Comparison of ENCODE assay signal across 8 cellular contexts in genomic region chr9:36143242-36143641, GRCh38. TPM values are rescaled to one million over a fixed set of nuclear protein-coding genes. Genes with fewer than 3 reads are reported as not detected.
DNase-seq lines count a peak whose midpoint lies in the region; ATAC-seq and TF ChIP-seq lines count a peak whose summit lies in the region.

No MANE protein-coding gene starts in this region.

- TF ChIP-seq POLR2A in breast epithelium (IDR thresholded peaks at IDR 0.05) = no peak

- H3K36me3 ChIP-seq in breast epithelium = no peaks in the 10 kb centered on the region
- H3K36me3 ChIP-seq in urinary bladder (ENCODE audit: insufficient read depth) = no peaks in the 10 kb centered on the region

- H3K27me3 ChIP-seq in breast epithelium = no peaks in the 10 kb centered on the region
- H3K27me3 ChIP-seq in dorsolateral prefrontal cortex = no peaks in the 10 kb centered on the region

- WGBS in urinary bladder = 72% methylated on average over 13 of the region's 13 CpGs

- H3K27ac ChIP-seq in breast epithelium (peak overlapping the region; percentile 68 to 88), dorsolateral prefrontal cortex (peak overlapping the region in 53 of 59 donors; percentile 31 to 86 (median 73)), urinary bladder (ENCODE audit: low read depth) (peak overlapping the region; percentile 34)

- H3K27ac Mint-ChIP-seq in MCF 10A (ENCODE audit: low read depth, unreplicated experiment) (no peak overlapping the region), natural killer cell (peak overlapping the region; percentile 93 to 100)

- POLR2A ChIA-PET in MCF 10A (lab: Yijun Ruan, JAX) = interaction anchor here (0.6 kb wide), 2 partner anchors 55 to 529 kb away, joined by 3 read pairs; no protein-coding TSS in a partner anchor

- no peak overlapping the region for H3K4me3 Mint-ChIP-seq in MCF 10A (ENCODE audit: unreplicated experiment)
- peak overlapping the region; percentile 96 for H3K4me3 Mint-ChIP-seq in natural killer cell

- ATAC-seq in natural killer cell = no peak

- CTCF ChIA-PET in MCF 10A (lab: Yijun Ruan, JAX) = interaction anchor here (0.6 to 2.1 kb wide), 6 partner anchors 10 to 232 kb away, joined by 3 to 5 read pairs (median 3); no protein-coding TSS in a partner anchor

- H3K27me3 Mint-ChIP-seq in MCF 10A (ENCODE audit: insufficient read depth, unreplicated experiment) = peaks cover 35% of the 10 kb centered on the region
- no peaks in the 10 kb centered on the region for H3K27me3 Mint-ChIP-seq in natural killer cell (ENCODE audit: low read depth in 2 of 2)

- in situ Hi-C loops in GM13976 (cut with MboI; ENCODE audit: low sequenced_read_pairs, unreplicated experiment) = no loop called here

- no peaks in the 10 kb centered on the region for H3K9me3 ChIP-seq in breast epithelium

- no TSS peak for BruUV-seq in MCF 10A (replicated peaks; lab: Mats Ljungman, UMichigan)

- H3K4me3 ChIP-seq in breast epithelium = peak overlapping the region in 2 of 3 donors; percentile 3 to 49
- H3K4me3 ChIP-seq in dorsolateral prefrontal cortex = peak overlapping the region in 15 of 59 donors; percentile 3 to 43 (median 19)
- no peak overlapping the region for H3K4me3 ChIP-seq in urinary bladder (ENCODE audit: low read depth, low read length)

- DNase-seq in breast epithelium (ENCODE audit: low spot score in 2 of 2) (no peak), MCF 10A (ENCODE audit: unreplicated experiment) (no peak), dorsolateral prefrontal cortex (peak in 2 of 10 donors; percentile 13 to 32), natural killer cell (no peak), NCI-H1436 (lab: John Stamatoyannopoulos, UW) (no peak), GM13976 (ENCODE audit: low spot score) (no peak), NCI-H748 (lab: John Stamatoyannopoulos, UW; ENCODE audit: unreplicated experiment) (no peak)

- TF ChIP-seq CTCF in breast epithelium (IDR thresholded peaks at IDR 0.05) = no peak
- TF ChIP-seq CTCF in MCF 10A (IDR thresholded peaks at IDR 0.05; ENCODE audit: unreplicated experiment) = no peak
- no peak for TF ChIP-seq CTCF in dorsolateral prefrontal cortex (IDR thresholded peaks at IDR 0.05 in 54 of 56, conservative IDR thresholded peaks at IDR 0.05 in 2 of 56; ENCODE audit: low read depth in 1 of 56, partially characterized antibody in 56 of 56)
- TF ChIP-seq CTCF in natural killer cell (IDR thresholded peaks at IDR 0.05) = no peak
- TF ChIP-seq CTCF in GM13976 (IDR thresholded peaks at IDR 0.05; ENCODE audit: borderline replicate concordance, control extremely low read depth, extremely low read depth, insufficient read depth, missing control alignments) = no peak

- H3K36me3 Mint-ChIP-seq in MCF 10A (ENCODE audit: insufficient read depth, unreplicated experiment) = no peaks in the 10 kb centered on the region
- H3K36me3 Mint-ChIP-seq in natural killer cell = no peaks in the 10 kb centered on the region

- H3K9me3 Mint-ChIP-seq in MCF 10A (ENCODE audit: unreplicated experiment) (peaks cover 11% of the 10 kb centered on the region), natural killer cell (peaks cover 4 to 9% of the 10 kb centered on the region in 2 donors)

- peaks cover 4% of the 10 kb centered on the region for H3K4me1 Mint-ChIP-seq in MCF 10A (ENCODE audit: insufficient read depth, unreplicated experiment)
- H3K4me1 Mint-ChIP-seq in natural killer cell = peaks cover 94 to 98% of the 10 kb centered on the region in 2 donors

- H3K4me1 ChIP-seq in breast epithelium (peaks cover 0 to 17% of the 10 kb centered on the region in 2 donors), urinary bladder (ENCODE audit: insufficient read depth) (no peaks in the 10 kb centered on the region)

- intact Hi-C loops in breast epithelium (cut with DNase I; ENCODE audit: low total_unique reads) = no loop called here
- intact Hi-C loops in MCF 10A (cut with micrococcal nuclease) = no loop called here
- intact Hi-C loops in dorsolateral prefrontal cortex (cut with DNase I) = no loop called here
- intact Hi-C loops in natural killer cell (cut with micrococcal nuclease) = loop anchor here (1.0 to 10.0 kb wide), 2 partner anchors 8 to 328 kb away; partner anchors contain the start of genes HINT2 and SPAG8

RNA-seq across cellular contexts. Expression of gene GLIPR2, which starts 6.7 kb away (rescaled TPM):
- 10 to 100 TPM; 16.5 to 57.4 (median 26.9) TPM for total RNA-seq in breast epithelium
- 0.96 and 3.1 TPM in 2 replicates for total RNA-seq in MCF 10A (2022)
- total RNA-seq in dorsolateral prefrontal cortex = 10 to 100 TPM in 75 of 120 experiments, 1 to 10 TPM in 45; 4.1 to 41.0 (median 11.6) TPM
- total RNA-seq in natural killer cell = 100 to 1,000 TPM; 124 to 135 (median 125) TPM
- 54.9 TPM for total RNA-seq in urinary bladder
- polyA plus RNA-seq in urinary bladder = 74.7 TPM

RNA-seq across cellular contexts. Expression of gene CCIN, which starts 25.9 kb away (rescaled TPM):
- total RNA-seq in breast epithelium = under 1 TPM in 1 of 3 donors, not detected in 2; 0.80 TPM
- not detected in 2 replicates for total RNA-seq in MCF 10A (2022)
- total RNA-seq in dorsolateral prefrontal cortex = 1 to 10 TPM in 12 of 120 experiments, under 1 TPM in 83, not detected in 25; 0.19 to 3.6 (median 0.52) TPM
- 1 to 10 TPM; 2.0 to 2.8 (median 2.0) TPM for total RNA-seq in natural killer cell
- 1.1 TPM for total RNA-seq in urinary bladder
- polyA plus RNA-seq in urinary bladder = 0.38 TPM

RNA-seq across cellular contexts. Expression of gene CLTA, which starts 47.5 kb away (rescaled TPM):
- total RNA-seq in breast epithelium = 100 to 1,000 TPM; 177 to 202 (median 178) TPM
- 189 and 218 TPM in 2 replicates for total RNA-seq in MCF 10A (2022)
- 100 to 1,000 TPM in 119 of 120 experiments, 10 to 100 TPM in 1; 76.4 to 215 (median 173) TPM for total RNA-seq in dorsolateral prefrontal cortex
- total RNA-seq in natural killer cell = 10 to 100 TPM; 49.4 to 62.0 (median 52.6) TPM
- total RNA-seq in urinary bladder = 120 TPM
- 210 TPM for polyA plus RNA-seq in urinary bladder
